1 cellular context compared by ENCODE assay signal in the genomic region with DNA sequence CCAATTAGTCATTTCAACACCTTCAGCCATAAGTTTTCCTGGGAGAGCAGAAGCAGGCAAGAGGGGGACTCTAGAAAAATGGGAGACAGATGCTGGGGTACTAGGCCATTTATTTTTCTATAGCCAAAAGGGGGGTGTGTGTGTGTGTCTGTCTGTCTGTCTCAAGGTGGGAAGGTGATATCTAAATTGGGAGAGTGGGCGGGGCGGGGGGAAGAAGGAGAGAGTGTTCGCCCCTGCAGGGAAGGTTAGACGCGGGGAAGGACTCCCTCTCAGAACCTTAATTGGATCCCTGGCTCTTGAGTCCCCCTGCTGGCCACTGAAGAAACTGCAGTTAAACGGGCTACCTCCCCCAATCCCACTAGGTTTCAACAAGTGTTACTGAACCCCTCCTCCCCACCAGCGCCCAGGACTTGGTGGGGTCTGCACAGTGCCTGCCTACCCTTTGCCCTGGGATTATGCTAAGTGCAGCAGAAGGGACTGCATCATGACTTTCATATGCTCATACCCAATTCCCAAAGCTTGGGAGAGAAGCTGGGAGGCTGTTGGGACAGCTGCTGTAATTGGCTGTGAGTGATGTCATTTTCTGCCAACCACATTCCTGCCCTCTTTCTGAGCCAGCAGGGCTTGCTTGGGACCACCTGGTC.
TF ChIP-seq lines count a peak whose summit lies in the region.

No MANE protein-coding gene starts in this region.

TF ChIP-seq in HEK293, 187 proteins besides CTCF, POLR2A, EP300 and RAD21 (continued from another document and continues in another):
- TF ChIP-seq HOXD13 (CRISPR knock-in tag; IDR thresholded peaks at IDR 0.05; ENCODE audit: borderline replicate concordance) (no peak), SCRT1 (tag by site-specific recombination; IDR thresholded peaks at IDR 0.05; ENCODE audit: borderline replicate concordance) (peak; percentile 98), ZNF837 (tag by site-specific recombination; IDR thresholded peaks at IDR 0.05) (no peak), ZNF16 (tag by site-specific recombination; IDR thresholded peaks at IDR 0.05; ENCODE audit: low read depth) (no peak), ZNF747 (tag by site-specific recombination; IDR thresholded peaks at IDR 0.05) (no peak), ZNF660 (tag by site-specific recombination; IDR thresholded peaks at IDR 0.05) (0 out of 2 replicates have a peak, but pooled peaks have one; percentile 39), ZIC2 (tag by site-specific recombination; IDR thresholded peaks at IDR 0.05) (0 out of 2 replicates have a peak, but pooled peaks have one; percentile 9), KLF1 (tag by site-specific recombination; IDR thresholded peaks at IDR 0.05) (no peak), MZF1 (tag by site-specific recombination; IDR thresholded peaks at IDR 0.05; ENCODE audit: borderline replicate concordance) (no peak), GLI2 (tag by site-specific recombination; IDR thresholded peaks at IDR 0.05; ENCODE audit: borderline replicate concordance, low read depth) (no peak), ZNF610 (tag by site-specific recombination; IDR thresholded peaks at IDR 0.05; ENCODE audit: borderline replicate concordance) (no peak), ZNF184 (tag by site-specific recombination; IDR thresholded peaks at IDR 0.05) (no peak), ZNF433 (tag by site-specific recombination; IDR thresholded peaks at IDR 0.05; ENCODE audit: low read depth) (no peak), ZNF548 (tag by site-specific recombination; IDR thresholded peaks at IDR 0.05) (no peak), BCL11B (tag by site-specific recombination; IDR thresholded peaks at IDR 0.05; ENCODE audit: low read depth) (no peak), YY1 (tag by site-specific recombination; IDR thresholded peaks at IDR 0.05) (no peak), ZNF146 (tag by site-specific recombination; IDR thresholded peaks at IDR 0.05) (no peak), ZNF335 (tag by site-specific recombination; conservative IDR thresholded peaks at IDR 0.05) (no peak), KLF16 (tag by site-specific recombination; IDR thresholded peaks at IDR 0.05) (no peak; the same call in 1 of the 2 replicates), WT1 (tag by site-specific recombination; IDR thresholded peaks at IDR 0.05) (no peak), ZNF132 (tag by site-specific recombination; IDR thresholded peaks at IDR 0.05; ENCODE audit: borderline replicate concordance) (no peak), ZNF426 (tag by site-specific recombination; IDR thresholded peaks at IDR 0.05) (no peak), ZNF501 (tag by site-specific recombination; IDR thresholded peaks at IDR 0.05) (no peak), EGR2 (tag by site-specific recombination; IDR thresholded peaks at IDR 0.05; ENCODE audit: low read depth) (peak; percentile 90), ZNF221 (tag by site-specific recombination; IDR thresholded peaks at IDR 0.05; ENCODE audit: borderline replicate concordance) (no peak), ZBTB21 (tag by site-specific recombination; IDR thresholded peaks at IDR 0.05) (no peak), ZNF555 (tag by site-specific recombination; conservative IDR thresholded peaks at IDR 0.05) (no peak), ZNF843 (tag by site-specific recombination; IDR thresholded peaks at IDR 0.05) (no peak), ZNF37A (tag by site-specific recombination; IDR thresholded peaks at IDR 0.05) (no peak), ZNF785 (tag by site-specific recombination; IDR thresholded peaks at IDR 0.05) (no peak), ZNF302 (tag by site-specific recombination; IDR thresholded peaks at IDR 0.05; ENCODE audit: low read depth) (no peak), ZNF341 (tag by site-specific recombination; IDR thresholded peaks at IDR 0.05; ENCODE audit: low read depth) (peak; percentile 97), ZNF19 (tag by site-specific recombination; IDR thresholded peaks at IDR 0.05; ENCODE audit: low read depth) (no peak), ZNF223 (tag by site-specific recombination; IDR thresholded peaks at IDR 0.05) (no peak), ZNF571 (tag by site-specific recombination; IDR thresholded peaks at IDR 0.05) (no peak), KLF8 (tag by site-specific recombination; IDR thresholded peaks at IDR 0.05) (no peak), PRDM1 (tag by site-specific recombination; IDR thresholded peaks at IDR 0.05) (peak; percentile 76), ZFP3 (tag by site-specific recombination; IDR thresholded peaks at IDR 0.05; ENCODE audit: low read depth) (no peak), ZNF211 (tag by site-specific recombination; IDR thresholded peaks at IDR 0.05; ENCODE audit: low read depth) (no peak), ZNF514 (tag by site-specific recombination; IDR thresholded peaks at IDR 0.05) (no peak), ZNF776 (tag by site-specific recombination; IDR thresholded peaks at IDR 0.05; ENCODE audit: borderline replicate concordance) (no peak), ZNF248 (tag by site-specific recombination; IDR thresholded peaks at IDR 0.05) (no peak)
- TF ChIP-seq, protein P1, sequence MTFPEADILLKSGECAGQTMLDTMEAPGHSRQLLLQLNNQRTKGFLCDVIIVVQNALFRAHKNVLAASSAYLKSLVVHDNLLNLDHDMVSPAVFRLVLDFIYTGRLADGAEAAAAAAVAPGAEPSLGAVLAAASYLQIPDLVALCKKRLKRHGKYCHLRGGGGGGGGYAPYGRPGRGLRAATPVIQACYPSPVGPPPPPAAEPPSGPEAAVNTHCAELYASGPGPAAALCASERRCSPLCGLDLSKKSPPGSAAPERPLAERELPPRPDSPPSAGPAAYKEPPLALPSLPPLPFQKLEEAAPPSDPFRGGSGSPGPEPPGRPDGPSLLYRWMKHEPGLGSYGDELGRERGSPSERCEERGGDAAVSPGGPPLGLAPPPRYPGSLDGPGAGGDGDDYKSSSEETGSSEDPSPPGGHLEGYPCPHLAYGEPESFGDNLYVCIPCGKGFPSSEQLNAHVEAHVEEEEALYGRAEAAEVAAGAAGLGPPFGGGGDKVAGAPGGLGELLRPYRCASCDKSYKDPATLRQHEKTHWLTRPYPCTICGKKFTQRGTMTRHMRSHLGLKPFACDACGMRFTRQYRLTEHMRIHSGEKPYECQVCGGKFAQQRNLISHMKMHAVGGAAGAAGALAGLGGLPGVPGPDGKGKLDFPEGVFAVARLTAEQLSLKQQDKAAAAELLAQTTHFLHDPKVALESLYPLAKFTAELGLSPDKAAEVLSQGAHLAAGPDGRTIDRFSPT (tag by site-specific recombination; IDR thresholded peaks at IDR 0.05) = no peak
- TF ChIP-seq, protein P2, sequence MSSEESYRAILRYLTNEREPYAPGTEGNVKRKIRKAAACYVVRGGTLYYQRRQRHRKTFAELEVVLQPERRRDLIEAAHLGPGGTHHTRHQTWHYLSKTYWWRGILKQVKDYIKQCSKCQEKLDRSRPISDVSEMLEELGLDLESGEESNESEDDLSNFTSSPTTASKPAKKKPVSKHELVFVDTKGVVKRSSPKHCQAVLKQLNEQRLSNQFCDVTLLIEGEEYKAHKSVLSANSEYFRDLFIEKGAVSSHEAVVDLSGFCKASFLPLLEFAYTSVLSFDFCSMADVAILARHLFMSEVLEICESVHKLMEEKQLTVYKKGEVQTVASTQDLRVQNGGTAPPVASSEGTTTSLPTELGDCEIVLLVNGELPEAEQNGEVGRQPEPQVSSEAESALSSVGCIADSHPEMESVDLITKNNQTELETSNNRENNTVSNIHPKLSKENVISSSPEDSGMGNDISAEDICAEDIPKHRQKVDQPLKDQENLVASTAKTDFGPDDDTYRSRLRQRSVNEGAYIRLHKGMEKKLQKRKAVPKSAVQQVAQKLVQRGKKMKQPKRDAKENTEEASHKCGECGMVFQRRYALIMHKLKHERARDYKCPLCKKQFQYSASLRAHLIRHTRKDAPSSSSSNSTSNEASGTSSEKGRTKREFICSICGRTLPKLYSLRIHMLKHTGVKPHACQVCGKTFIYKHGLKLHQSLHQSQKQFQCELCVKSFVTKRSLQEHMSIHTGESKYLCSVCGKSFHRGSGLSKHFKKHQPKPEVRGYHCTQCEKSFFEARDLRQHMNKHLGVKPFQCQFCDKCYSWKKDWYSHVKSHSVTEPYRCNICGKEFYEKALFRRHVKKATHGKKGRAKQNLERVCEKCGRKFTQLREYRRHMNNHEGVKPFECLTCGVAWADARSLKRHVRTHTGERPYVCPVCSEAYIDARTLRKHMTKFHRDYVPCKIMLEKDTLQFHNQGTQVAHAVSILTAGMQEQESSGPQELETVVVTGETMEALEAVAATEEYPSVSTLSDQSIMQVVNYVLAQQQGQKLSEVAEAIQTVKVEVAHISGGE (tag by site-specific recombination; conservative IDR thresholded peaks at IDR 0.05; ENCODE audit: low read depth) = no peak
- TF ChIP-seq, protein P3, sequence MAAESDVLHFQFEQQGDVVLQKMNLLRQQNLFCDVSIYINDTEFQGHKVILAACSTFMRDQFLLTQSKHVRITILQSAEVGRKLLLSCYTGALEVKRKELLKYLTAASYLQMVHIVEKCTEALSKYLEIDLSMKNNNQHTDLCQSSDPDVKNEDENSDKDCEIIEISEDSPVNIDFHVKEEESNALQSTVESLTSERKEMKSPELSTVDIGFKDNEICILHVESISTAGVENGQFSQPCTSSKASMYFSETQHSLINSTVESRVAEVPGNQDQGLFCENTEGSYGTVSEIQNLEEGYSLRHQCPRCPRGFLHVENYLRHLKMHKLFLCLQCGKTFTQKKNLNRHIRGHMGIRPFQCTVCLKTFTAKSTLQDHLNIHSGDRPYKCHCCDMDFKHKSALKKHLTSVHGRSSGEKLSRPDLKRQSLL (tag by site-specific recombination; IDR thresholded peaks at IDR 0.05) = no peak
- TF ChIP-seq, protein P4, sequence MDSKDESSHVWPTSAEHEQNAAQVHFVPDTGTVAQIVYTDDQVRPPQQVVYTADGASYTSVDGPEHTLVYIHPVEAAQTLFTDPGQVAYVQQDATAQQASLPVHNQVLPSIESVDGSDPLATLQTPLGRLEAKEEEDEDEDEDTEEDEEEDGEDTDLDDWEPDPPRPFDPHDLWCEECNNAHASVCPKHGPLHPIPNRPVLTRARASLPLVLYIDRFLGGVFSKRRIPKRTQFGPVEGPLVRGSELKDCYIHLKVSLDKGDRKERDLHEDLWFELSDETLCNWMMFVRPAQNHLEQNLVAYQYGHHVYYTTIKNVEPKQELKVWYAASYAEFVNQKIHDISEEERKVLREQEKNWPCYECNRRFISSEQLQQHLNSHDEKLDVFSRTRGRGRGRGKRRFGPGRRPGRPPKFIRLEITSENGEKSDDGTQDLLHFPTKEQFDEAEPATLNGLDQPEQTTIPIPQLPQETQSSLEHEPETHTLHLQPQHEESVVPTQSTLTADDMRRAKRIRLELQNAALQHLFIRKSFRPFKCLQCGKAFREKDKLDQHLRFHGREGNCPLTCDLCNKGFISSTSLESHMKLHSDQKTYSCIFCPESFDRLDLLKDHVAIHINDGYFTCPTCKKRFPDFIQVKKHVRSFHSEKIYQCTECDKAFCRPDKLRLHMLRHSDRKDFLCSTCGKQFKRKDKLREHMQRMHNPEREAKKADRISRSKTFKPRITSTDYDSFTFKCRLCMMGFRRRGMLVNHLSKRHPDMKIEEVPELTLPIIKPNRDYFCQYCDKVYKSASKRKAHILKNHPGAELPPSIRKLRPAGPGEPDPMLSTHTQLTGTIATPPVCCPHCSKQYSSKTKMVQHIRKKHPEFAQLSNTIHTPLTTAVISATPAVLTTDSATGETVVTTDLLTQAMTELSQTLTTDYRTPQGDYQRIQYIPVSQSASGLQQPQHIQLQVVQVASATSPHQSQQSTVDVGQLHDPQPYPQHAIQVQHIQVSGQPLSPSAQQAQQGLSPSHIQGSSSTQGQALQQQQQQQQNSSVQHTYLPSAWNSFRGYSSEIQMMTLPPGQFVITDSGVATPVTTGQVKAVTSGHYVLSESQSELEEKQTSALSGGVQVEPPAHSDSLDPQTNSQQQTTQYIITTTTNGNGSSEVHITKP (tag by site-specific recombination; IDR thresholded peaks at IDR 0.05) = peak; percentile 99
- TF ChIP-seq, protein P5, sequence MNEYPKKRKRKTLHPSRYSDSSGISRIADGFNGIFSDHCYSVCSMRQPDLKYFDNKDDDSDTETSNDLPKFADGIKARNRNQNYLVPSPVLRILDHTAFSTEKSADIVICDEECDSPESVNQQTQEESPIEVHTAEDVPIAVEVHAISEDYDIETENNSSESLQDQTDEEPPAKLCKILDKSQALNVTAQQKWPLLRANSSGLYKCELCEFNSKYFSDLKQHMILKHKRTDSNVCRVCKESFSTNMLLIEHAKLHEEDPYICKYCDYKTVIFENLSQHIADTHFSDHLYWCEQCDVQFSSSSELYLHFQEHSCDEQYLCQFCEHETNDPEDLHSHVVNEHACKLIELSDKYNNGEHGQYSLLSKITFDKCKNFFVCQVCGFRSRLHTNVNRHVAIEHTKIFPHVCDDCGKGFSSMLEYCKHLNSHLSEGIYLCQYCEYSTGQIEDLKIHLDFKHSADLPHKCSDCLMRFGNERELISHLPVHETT (tag by site-specific recombination; IDR thresholded peaks at IDR 0.05) = no peak
- TF ChIP-seq, protein P6, sequence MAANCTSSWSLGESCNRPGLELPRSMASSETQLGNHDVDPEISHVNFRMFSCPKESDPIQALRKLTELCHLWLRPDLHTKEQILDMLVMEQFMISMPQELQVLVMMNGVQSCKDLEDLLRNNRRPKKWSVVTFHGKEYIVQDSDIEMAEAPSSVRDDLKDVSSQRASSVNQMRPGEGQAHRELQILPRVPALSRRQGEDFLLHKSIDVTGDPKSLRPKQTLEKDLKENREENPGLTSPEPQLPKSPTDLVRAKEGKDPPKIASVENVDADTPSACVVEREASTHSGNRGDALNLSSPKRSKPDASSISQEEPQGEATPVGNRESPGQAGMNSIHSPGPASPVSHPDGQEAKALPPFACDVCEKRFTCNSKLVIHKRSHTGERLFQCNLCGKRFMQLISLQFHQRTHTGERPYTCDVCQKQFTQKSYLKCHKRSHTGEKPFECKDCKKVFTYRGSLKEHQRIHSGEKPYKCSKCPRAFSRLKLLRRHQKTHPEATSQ (tag by site-specific recombination; IDR thresholded peaks at IDR 0.05) = no peak
